11 cellular contexts compared by ENCODE assay signal in genomic region chr2:174878537-174879147, GRCh38.
A peak's percentile ranks its signal among the peaks of the same experiment; 100 is the strongest.
DNase-seq lines count a peak whose midpoint lies in the region; ATAC-seq, FAIRE-seq and TF ChIP-seq lines count a peak whose summit lies in the region.
"Had no signal": no experiment of that assay in that cellular context is flagged by ENCODE, and none has a peak within 500 bp of the region (broad histone marks: within the 10 kb centered on the region; RNA-seq: fewer than 3 reads in every experiment).

No MANE protein-coding gene starts in this region.

- no peaks in the 10 kb centered on the region for H3K9me3 ChIP-seq in endothelial cell of umbilical vein (replicated peaks; ENCODE audit: control insufficient read depth, insufficient read depth, low read length)

- no peak overlapping the region for H3K4me3 Mint-ChIP-seq in effector memory CD8-positive, alpha-beta T cell
- H3K4me3 Mint-ChIP-seq: T-helper 17 cell had no signal

- CTCF ChIA-PET in endothelial cell of umbilical vein (lab: Charles Lee): interaction anchor here (0.7 to 5.6 kb wide), 6 partner anchors 51 to 130 kb away, joined by 3 to 19 read pairs (median 4); no protein-coding TSS in a partner anchor

- no TSS peak for BruUV-seq in endothelial cell of umbilical vein (replicated peaks; lab: Mats Ljungman, UMichigan)

- H3K36me3 ChIP-seq in endothelial cell of umbilical vein (ENCODE audit: control insufficient read depth in 2 of 2, extremely low read depth in 1 of 2, insufficient read depth in 2 of 2, low read length in 2 of 2): no peaks in the 10 kb centered on the region

- no peaks in the 10 kb centered on the region for H3K4me1 Mint-ChIP-seq in effector memory CD8-positive, alpha-beta T cell (ENCODE audit: low read depth in 2 of 2)
- H3K4me1 Mint-ChIP-seq: T-helper 17 cell had no signal

- no peak for TF ChIP-seq POLR2A in endothelial cell of umbilical vein (IDR thresholded peaks at IDR 0.05; ENCODE audit: low read depth, low read length)

- H3K4me1 ChIP-seq in endothelial cell of umbilical vein (ENCODE audit: control insufficient read depth, extremely low read depth, insufficient read depth, low read length): peaks cover 7% of the 10 kb centered on the region

- no peaks in the 10 kb centered on the region for H3K9me3 Mint-ChIP-seq in effector memory CD8-positive, alpha-beta T cell

- H3K27ac Mint-ChIP-seq in effector memory CD8-positive, alpha-beta T cell: no peak overlapping the region
- H3K27ac Mint-ChIP-seq: T-helper 17 cell had no signal

- H3K27me3 Mint-ChIP-seq in effector memory CD8-positive, alpha-beta T cell: no peaks in the 10 kb centered on the region
- H3K27me3 Mint-ChIP-seq: T-helper 17 cell had no signal

- H3K27me3 ChIP-seq in endothelial cell of umbilical vein (ENCODE audit: control insufficient read depth in 2 of 2, insufficient read depth in 2 of 2, low read length in 2 of 2): no peaks in the 10 kb centered on the region

- H3K4me3 ChIP-seq in endothelial cell of umbilical vein (replicated peaks in 1 of 3; ENCODE audit: insufficient read depth in 1 of 3, low read depth in 1 of 3, low read length in 3 of 3): peak overlapping the region; percentile 15 to 91 (median 68)
- H3K4me3 ChIP-seq: GM12878 had no signal

- peak; percentile 87 for FAIRE-seq in endothelial cell of umbilical vein (lab: Jason Lieb, UNC)
- FAIRE-seq: GM12878 had no signal

- H3K79me2 ChIP-seq in endothelial cell of umbilical vein (ENCODE audit: control insufficient read depth, insufficient read depth, low read length): no peaks in the 10 kb centered on the region

- TF ChIP-seq CTCF in endothelial cell of umbilical vein (IDR thresholded peaks at IDR 0.05; ENCODE audit: extremely low read depth in 1 of 2, insufficient read depth in 1 of 2, low read depth in 1 of 2, low read length in 2 of 2): no peak

- no peak overlapping the region for H3K27ac ChIP-seq in endothelial cell of umbilical vein (ENCODE audit: insufficient read depth, low read depth, low read length)

- H3K9ac ChIP-seq in endothelial cell of umbilical vein (replicated peaks; ENCODE audit: extremely low read depth, insufficient read depth, low read length): peak overlapping the region; percentile 45

- H4K20me1 ChIP-seq in endothelial cell of umbilical vein (replicated peaks; ENCODE audit: control insufficient read depth, extremely low read depth, insufficient read depth, low read length): no peaks in the 10 kb centered on the region

- intact Hi-C loops in endothelial cell of umbilical vein (cut with micrococcal nuclease): loop anchor here (5.0 kb wide), 1 partner anchor 51 kb away; no protein-coding TSS in a partner anchor

- H2AFZ ChIP-seq in endothelial cell of umbilical vein (ENCODE audit: low read depth, low read length): peak overlapping the region; percentile 56

- POLR2A ChIA-PET in endothelial cell of umbilical vein (lab: Charles Lee): no interaction called here

- H3K4me2 ChIP-seq in endothelial cell of umbilical vein (ENCODE audit: insufficient read depth, low read length): peak overlapping the region; percentile 100

- H3K36me3 Mint-ChIP-seq in effector memory CD8-positive, alpha-beta T cell (ENCODE audit: insufficient read depth): no peaks in the 10 kb centered on the region

- dilution Hi-C loops in endothelial cell of umbilical vein (cut with MboI; ENCODE audit: extremely low pct_ligation_motif_present, low sequenced_read_pairs): no loop called here

- DNase-seq in DMS79 treated with DMSO at 0.1 percent for 48 hours (lab: John Stamatoyannopoulos, UW) (peak; percentile 90), NCI-H2196 treated with DMSO at 0.1 percent for 48 hours (lab: John Stamatoyannopoulos, UW; ENCODE audit: unreplicated experiment) (peak; percentile 39), endothelial cell of umbilical vein (ENCODE audit: low read depth, low spot score) (peak; percentile 82), renal cortical epithelial cell (ENCODE audit: low read depth) (peak; percentile 21), NOMO-1 treated with dmso at 0.1 percent for 144 hours (lab: John Stamatoyannopoulos, UW; ENCODE audit: unreplicated experiment) (no peak)
- DNase-seq in effector memory CD8-positive, alpha-beta T cell: no peak
- DNase-seq: stimulated activated CD4-positive, alpha-beta T cell treated with anti-CD3 and anti-CD28 coated beads, Interleukin-4, amount 100 ng/mL, for 24 hours; T-helper 17 cell had no signal

- no peaks in the 10 kb centered on the region for H3K9me1 ChIP-seq in endothelial cell of umbilical vein (replicated peaks; ENCODE audit: control insufficient read depth, extremely low read depth, insufficient read depth, low read length)

- ATAC-seq in GM21723 (IDR thresholded peaks at IDR 0.05; ENCODE audit: unreplicated experiment) (no peak), esophagus mucosa (no peak)
- ATAC-seq in effector memory CD8-positive, alpha-beta T cell (replicated peaks): no peak
- ATAC-seq: GM12878, T-helper 17 cell had no signal

TF ChIP-seq in endothelial cell of umbilical vein, 7 proteins besides CTCF, POLR2A, EP300 and RAD21:
- TF ChIP-seq JUN (IDR thresholded peaks at IDR 0.05; ENCODE audit: borderline replicate concordance, insufficient read depth, insufficient read length, low read depth) (no peak), GATA2 (IDR thresholded peaks at IDR 0.05; ENCODE audit: insufficient read depth, insufficient read length, low read depth, low read length) (no peak), MAX (IDR thresholded peaks at IDR 0.05; ENCODE audit: insufficient read depth, insufficient read length) (no peak), MYC (IDR thresholded peaks at IDR 0.05; ENCODE audit: low read depth, low read length) (no peak), FOS (IDR thresholded peaks at IDR 0.05; ENCODE audit: borderline replicate concordance, insufficient read depth, low read length) (no peak), POLR2AphosphoS5 (IDR thresholded peaks at IDR 0.05; ENCODE audit: insufficient read depth, low read depth, low read length) (no peak), EZH2 (IDR thresholded peaks at IDR 0.05; ENCODE audit: borderline replicate concordance, low read depth, low read length, severe bottlenecking) (no peak)

Comparison
In these comparisons a context has a peak if more than half of its experiments do, and no peak if none do; other contexts are left out.
1. DNase-seq: peak in DMS79 treated with DMSO at 0.1 percent for 48 hours (single experiment), NCI-H2196 treated with DMSO at 0.1 percent for 48 hours (single experiment), endothelial cell of umbilical vein (single experiment) and renal cortical epithelial cell (single experiment); none in NOMO-1 treated with dmso at 0.1 percent for 144 hours (single experiment) and effector memory CD8-positive, alpha-beta T cell (0 of 3).